Comparison of ENCODE assay signal across 8 cellular contexts in genomic region chr11:65588199-65589054, GRCh38. TPM values are rescaled to one million over a fixed set of nuclear protein-coding genes. Genes with fewer than 3 reads are reported as not detected.
DNase-seq lines count a peak whose midpoint lies in the region; ATAC-seq and TF ChIP-seq lines count a peak whose summit lies in the region.

No MANE protein-coding gene starts in this region.

- no peaks in the 10 kb centered on the region for H3K27me3 Mint-ChIP-seq in activated T-cell treated with anti-CD3 and anti-CD28 coated beads, Interleukin-2, amount 50 U/mL, for 4 hours (ENCODE audit: low read depth)

- no peaks in the 10 kb centered on the region for H3F3A ChIP-seq in OCI-LY1 (ENCODE audit: insufficient read depth, low read length)

- TF ChIP-seq CTCF in OCI-LY1 (IDR thresholded peaks at IDR 0.05; ENCODE audit: low read length) (peak; percentile 82), foreskin fibroblast (IDR thresholded peaks at IDR 0.05; ENCODE audit: low read depth, low read length) (peak; percentile 47)

- peak; percentile 24 for TF ChIP-seq POLR2A in GM18526 (IDR thresholded peaks at IDR 0.05; ENCODE audit: extremely low read depth, insufficient read length)

- H3K36me3 ChIP-seq in OCI-LY1 (ENCODE audit: insufficient read depth, low read length) (no peaks in the 10 kb centered on the region), rectal smooth muscle tissue (ENCODE audit: control insufficient read depth, insufficient read depth, low read length) (peaks cover 24% of the 10 kb centered on the region)

- peaks cover 26% of the 10 kb centered on the region for H3K4me1 ChIP-seq in OCI-LY1 (ENCODE audit: insufficient read depth, low read length, severe bottlenecking)
- H3K4me1 ChIP-seq in rectal smooth muscle tissue (ENCODE audit: control insufficient read depth, insufficient read depth, low read length), result peaks cover 23% of the 10 kb centered on the region

- H3K4me3 ChIP-seq in OCI-LY1 (ENCODE audit: low read depth, low read length, poor library complexity, severe bottlenecking), result no peak overlapping the region
- no peak overlapping the region for H3K4me3 ChIP-seq in foreskin fibroblast (ENCODE audit: low read depth in 1 of 2, low read length in 2 of 2)
- H3K4me3 ChIP-seq in rectal smooth muscle tissue (ENCODE audit: low read length), result no peak overlapping the region

- no peaks in the 10 kb centered on the region for H3K9me2 ChIP-seq in OCI-LY1 (ENCODE audit: low read depth, low read length)

- no peaks in the 10 kb centered on the region for H3K9me3 ChIP-seq in OCI-LY1 (ENCODE audit: low read length)

- no peaks in the 10 kb centered on the region for H3K9me3 Mint-ChIP-seq in activated T-cell treated with anti-CD3 and anti-CD28 coated beads, Interleukin-2, amount 50 U/mL, for 4 hours

- H2AFZ ChIP-seq in OCI-LY1 (ENCODE audit: low read length), result no peak overlapping the region

- no peak overlapping the region for H3K4me2 ChIP-seq in OCI-LY1 (ENCODE audit: low read length)

- peak; percentile 63 for ATAC-seq in HG02973 (IDR thresholded peaks at IDR 0.05; ENCODE audit: unreplicated experiment)
- peak; percentile 84 to 88 for ATAC-seq in activated T-cell treated with anti-CD3 and anti-CD28 coated beads, Interleukin-2, amount 50 U/mL, for 4 hours

- H3K36me3 Mint-ChIP-seq in activated T-cell treated with anti-CD3 and anti-CD28 coated beads, Interleukin-2, amount 50 U/mL, for 4 hours (ENCODE audit: insufficient read depth), result peaks cover 9% of the 10 kb centered on the region

- H3K27me3 ChIP-seq in OCI-LY1 (ENCODE audit: insufficient read depth, low read length) (no peaks in the 10 kb centered on the region), rectal smooth muscle tissue (ENCODE audit: control insufficient read depth, insufficient read depth, low read length) (no peaks in the 10 kb centered on the region)

- no peaks in the 10 kb centered on the region for H3K79me2 ChIP-seq in OCI-LY1 (ENCODE audit: insufficient read depth, low read length)

- no peak overlapping the region; the same call in 1 of the 2 replicates for H3K9ac ChIP-seq in OCI-LY1 (ENCODE audit: low read length)
- no peak overlapping the region for H3K9ac ChIP-seq in rectal smooth muscle tissue (ENCODE audit: low read length)

- H3K4me1 Mint-ChIP-seq in activated T-cell treated with anti-CD3 and anti-CD28 coated beads, Interleukin-2, amount 50 U/mL, for 4 hours (ENCODE audit: low read depth), result peaks cover 31% of the 10 kb centered on the region

- no peaks in the 10 kb centered on the region for H4K20me1 ChIP-seq in OCI-LY1 (ENCODE audit: insufficient read depth, low read length)

- DNase-seq in AG08396 (ENCODE audit: low spot score) (peak; percentile 71), foreskin fibroblast (peak; percentile 39 to 66), NCI-H524 treated with DMSO at 0.1 percent for 48 hours (lab: John Stamatoyannopoulos, UW) (no peak)
- DNase-seq in activated T-cell treated with anti-CD3 and anti-CD28 coated beads, Interleukin-2, amount 50 U/mL, for 4 hours, result peak; percentile 70

- H3K4me3 Mint-ChIP-seq in activated T-cell treated with anti-CD3 and anti-CD28 coated beads, Interleukin-2, amount 50 U/mL, for 4 hours, result peak overlapping the region; percentile 59

- H3K27ac ChIP-seq in OCI-LY1 (ENCODE audit: low read depth, low read length, poor library complexity, severe bottlenecking) (peak overlapping the region; percentile 8), rectal smooth muscle tissue (ENCODE audit: low read depth, low read length) (peak overlapping the region; percentile 62)

RNA-seq across cellular contexts. Expression of gene KCNK7, which starts 7.2 kb away (rescaled TPM):
- 1 to 10 TPM; 1.4 to 2.1 (median 1.4) TPM for total RNA-seq in activated T-cell treated with anti-CD3 and anti-CD28 coated beads, Interleukin-2, amount 50 U/mL, for 4 hours

RNA-seq across cellular contexts. Expression of gene EHBP1L1, which starts 12.6 kb away (rescaled TPM):
- 10 to 100 TPM; 59.8 to 84.9 (median 80.1) TPM for total RNA-seq in activated T-cell treated with anti-CD3 and anti-CD28 coated beads, Interleukin-2, amount 50 U/mL, for 4 hours

RNA-seq across cellular contexts. Expression of gene FAM89B, which starts 16.1 kb away (rescaled TPM):
- 10 to 100 TPM; 27.4 to 32.0 (median 28.6) TPM for total RNA-seq in activated T-cell treated with anti-CD3 and anti-CD28 coated beads, Interleukin-2, amount 50 U/mL, for 4 hours

RNA-seq across cellular contexts. Expression of gene ZNRD2, which starts 18.1 kb away (rescaled TPM):
- 100 to 1,000 TPM; 120 to 148 (median 136) TPM for total RNA-seq in activated T-cell treated with anti-CD3 and anti-CD28 coated beads, Interleukin-2, amount 50 U/mL, for 4 hours

RNA-seq across cellular contexts. Expression of gene MAP3K11, which starts 25.6 kb away (rescaled TPM):
- 10 to 100 TPM; 71.8 to 87.1 (median 74.3) TPM for total RNA-seq in activated T-cell treated with anti-CD3 and anti-CD28 coated beads, Interleukin-2, amount 50 U/mL, for 4 hours
